ENCODE assay signal across 8 cellular contexts in genomic region chr14:71720978-71721624, GRCh38.
A peak's percentile ranks its signal among the peaks of the same experiment; 100 is the strongest.
DNase-seq lines count a peak whose midpoint lies in the region; ATAC-seq and TF ChIP-seq lines count a peak whose summit lies in the region.

No MANE protein-coding gene starts in this region.

- no peak overlapping the region for H3K27ac ChIP-seq in transverse colon

- peak; percentile 50 to 51 for DNase-seq in AML-193 (lab: John Stamatoyannopoulos, UW)
- DNase-seq in NCI-H460 (ENCODE audit: extremely low read depth, low read depth): peak; percentile 51
- peak; percentile 81 for DNase-seq in astrocyte of the spinal cord (ENCODE audit: low read depth, low spot score)
- peak; percentile 42 for DNase-seq in inferior parietal cortex (ENCODE audit: extremely low spot score)
- DNase-seq in transverse colon: peak; percentile 14
- DNase-seq in GM19238 (ENCODE audit: insufficient read length, low spot score): no peak

- WGBS in transverse colon (ENCODE audit: low coverage in 1 of 2), 2 donors: 85% methylated on average over 9 of the region's 9 CpGs; no CpG with 5 or more reads in 1 of the 2 donors

- TF ChIP-seq CTCF in GM12873 (IDR thresholded peaks at IDR 0.05; ENCODE audit: insufficient read depth, low read depth, low read length, missing control alignments) (peak; percentile 65), astrocyte of the spinal cord (IDR thresholded peaks at IDR 0.05; ENCODE audit: low read depth, low read length) (peak; percentile 74), transverse colon (IDR thresholded peaks at IDR 0.05) (peak in 4 of 5 experiments; percentile 29 to 45 (median 35))

- TF ChIP-seq EP300 in transverse colon (IDR thresholded peaks at IDR 0.05; ENCODE audit: low read depth): no peak

- no peaks in the 10 kb centered on the region for H3K36me3 ChIP-seq in transverse colon

- in situ Hi-C loops in astrocyte of the spinal cord (cut with HindIII; ENCODE audit: low sequenced_read_pairs): no loop called here
- in situ Hi-C loops in transverse colon (cut with MboI; ENCODE audit: low pct_ligation_motif_present in 1 of 4, low pct_unique_long_range_greater_than_20kb in 1 of 4, low sequenced_read_pairs in 3 of 4): no loop called here

- no peaks in the 10 kb centered on the region for H3K27me3 ChIP-seq in transverse colon

- H3K9me3 ChIP-seq in transverse colon: no peaks in the 10 kb centered on the region

- H3K4me1 ChIP-seq in transverse colon: no peaks in the 10 kb centered on the region

- no peak for ATAC-seq in GM21381 (IDR thresholded peaks at IDR 0.05; ENCODE audit: unreplicated experiment)

- TF ChIP-seq POLR2A in transverse colon (IDR thresholded peaks at IDR 0.05): no peak

- intact Hi-C loops in transverse colon (cut with DNase I; ENCODE audit: low total_unique reads): no loop called here

- H3K4me3 ChIP-seq in astrocyte of the spinal cord (ENCODE audit: low read depth, low read length) (no peak overlapping the region), transverse colon (no peak overlapping the region)
